8 cellular contexts compared by ENCODE assay signal in genomic region chr15:45704329-45705249, GRCh38.
A peak's percentile ranks its signal among the peaks of the same experiment; 100 is the strongest.
DNase-seq lines count a peak whose midpoint lies in the region; ATAC-seq and TF ChIP-seq lines count a peak whose summit lies in the region.

No MANE protein-coding gene starts in this region.

- H3K9ac ChIP-seq in iPS-18a (ENCODE audit: low read length) (peak overlapping the region; percentile 52), smooth muscle cell (ENCODE audit: low read depth) (no peak overlapping the region)

- no peaks in the 10 kb centered on the region for H3K36me3 ChIP-seq in BE2C
- H3K36me3 ChIP-seq in iPS-18a (ENCODE audit: control insufficient read depth, low read depth, low read length): no peaks in the 10 kb centered on the region
- H3K36me3 ChIP-seq in smooth muscle cell (ENCODE audit: low read depth): no peaks in the 10 kb centered on the region

- peak overlapping the region; percentile 98 for H3K4me2 ChIP-seq in smooth muscle cell

- H3K79me2 ChIP-seq in smooth muscle cell (ENCODE audit: low read depth): no peaks in the 10 kb centered on the region

- H3K27me3 Mint-ChIP-seq in activated naive CD8-positive, alpha-beta T cell treated with anti-CD3 and anti-CD28 coated beads, Interleukin-2, amount 10 ng/mL, durations not matched to agents 7 days and 5 days: peaks cover 22% of the 10 kb centered on the region

- ATAC-seq in activated naive CD8-positive, alpha-beta T cell treated with anti-CD3 and anti-CD28 coated beads, Interleukin-2, amount 10 ng/mL, durations not matched to agents 7 days and 5 days (ENCODE audit: low read depth): no peak

- H3K4me1 Mint-ChIP-seq in activated naive CD8-positive, alpha-beta T cell treated with anti-CD3 and anti-CD28 coated beads, Interleukin-2, amount 10 ng/mL, durations not matched to agents 7 days and 5 days: peaks cover 13% of the 10 kb centered on the region

- peaks cover under 1% of the 10 kb centered on the region for H3K36me3 Mint-ChIP-seq in activated naive CD8-positive, alpha-beta T cell treated with anti-CD3 and anti-CD28 coated beads, Interleukin-2, amount 10 ng/mL, durations not matched to agents 7 days and 5 days

- H3K4me3 ChIP-seq in BE2C (ENCODE audit: low read depth, low read length) (peak overlapping the region; percentile 78), iPS-18a (ENCODE audit: low read length) (peak overlapping the region; percentile 88), smooth muscle cell (peak overlapping the region; percentile 67)
- peak overlapping the region; percentile 76 for H3K4me3 ChIP-seq in Jurkat, Clone E6-1 (ENCODE audit: low read length)

- H3K27ac Mint-ChIP-seq in activated naive CD8-positive, alpha-beta T cell treated with anti-CD3 and anti-CD28 coated beads, Interleukin-2, amount 10 ng/mL, durations not matched to agents 7 days and 5 days: no peak overlapping the region

- peak overlapping the region; percentile 97 for H2AFZ ChIP-seq in smooth muscle cell (ENCODE audit: low read depth)

- 3% methylated on average over 52 of the region's 67 CpGs for WGBS in smooth muscle cell (ENCODE audit: low lambda C conversion rate)

- no peak for DNase-seq in BE2C
- no peak for DNase-seq in Jurkat, Clone E6-1 (ENCODE audit: low read depth, low spot score)
- peak; percentile 34 for DNase-seq in activated naive CD8-positive, alpha-beta T cell treated with anti-CD3 and anti-CD28 coated beads, Interleukin-2, amount 10 ng/mL, durations not matched to agents 7 days and 5 days
- peak; percentile 20 for DNase-seq in smooth muscle cell (lab: John Stamatoyannopoulos, UW; ENCODE audit: unreplicated experiment)
- no peak for DNase-seq in GDM1 (lab: John Stamatoyannopoulos, UW)
- DNase-seq in NCI-H1436 treated with DMSO at 0.1 percent for 48 hours (lab: John Stamatoyannopoulos, UW): no peak
- DNase-seq in NOMO-1 (lab: John Stamatoyannopoulos, UW; ENCODE audit: unreplicated experiment in 2 of 2): no peak

- H3K27ac ChIP-seq in iPS-18a (ENCODE audit: low read length) (no peak overlapping the region), smooth muscle cell (ENCODE audit: low read depth) (no peak overlapping the region)

- no peak for TF ChIP-seq CTCF in BE2C (IDR thresholded peaks at IDR 0.05; ENCODE audit: low read depth, low read length)
- TF ChIP-seq CTCF in smooth muscle cell (IDR thresholded peaks at IDR 0.05; ENCODE audit: borderline replicate concordance, insufficient read depth, poor library complexity, severe bottlenecking): no peak

- POLR2A ChIA-PET in activated naive CD8-positive, alpha-beta T cell treated with anti-CD3 and anti-CD28 coated beads, Interleukin-2, amount 10 ng/mL, durations not matched to agents 7 days and 5 days (lab: Charles Lee): no interaction called here

- H3K27me3 ChIP-seq in BE2C: no peaks in the 10 kb centered on the region
- H3K27me3 ChIP-seq in iPS-18a (ENCODE audit: control insufficient read depth, insufficient read depth, low read length): peaks cover 6% of the 10 kb centered on the region
- no peaks in the 10 kb centered on the region for H3K27me3 ChIP-seq in smooth muscle cell (ENCODE audit: low read depth)

- peak overlapping the region; percentile 93 for H3K4me3 Mint-ChIP-seq in activated naive CD8-positive, alpha-beta T cell treated with anti-CD3 and anti-CD28 coated beads, Interleukin-2, amount 10 ng/mL, durations not matched to agents 7 days and 5 days

- H3F3A ChIP-seq in smooth muscle cell (ENCODE audit: low read depth): peaks cover 4% of the 10 kb centered on the region

- no peaks in the 10 kb centered on the region for H3K9me3 ChIP-seq in BE2C
- no peaks in the 10 kb centered on the region for H3K9me3 ChIP-seq in iPS-18a (ENCODE audit: control insufficient read depth, low read depth, low read length)
- H3K9me3 ChIP-seq in smooth muscle cell (replicated peaks; ENCODE audit: low read depth): no peaks in the 10 kb centered on the region

- no peaks in the 10 kb centered on the region for H3K4me1 ChIP-seq in BE2C
- peaks cover 7% of the 10 kb centered on the region for H3K4me1 ChIP-seq in iPS-18a (ENCODE audit: control insufficient read depth, low read depth, low read length)
- H3K4me1 ChIP-seq in smooth muscle cell (ENCODE audit: low read depth): peaks cover 5% of the 10 kb centered on the region

- H4K20me1 ChIP-seq in smooth muscle cell (ENCODE audit: low read depth): no peaks in the 10 kb centered on the region

- no peaks in the 10 kb centered on the region for H3K9me3 Mint-ChIP-seq in activated naive CD8-positive, alpha-beta T cell treated with anti-CD3 and anti-CD28 coated beads, Interleukin-2, amount 10 ng/mL, durations not matched to agents 7 days and 5 days

Comparison
In these comparisons a context has a peak if more than half of its experiments do, and no peak if none do; other contexts are left out.
1. DNase-seq: peak in activated naive CD8-positive, alpha-beta T cell treated with anti-CD3 and anti-CD28 coated beads, Interleukin-2, amount 10 ng/mL, durations not matched to agents 7 days and 5 days (single experiment) and smooth muscle cell (single experiment); none in BE2C (single experiment), Jurkat, Clone E6-1 (single experiment), GDM1 (single experiment), NCI-H1436 treated with DMSO at 0.1 percent for 48 hours (single experiment) and NOMO-1 (0 of 2).
2. Peak in every context shown above with its lines, with median percentiles within 50 percentile points of each other: H3K4me3 ChIP-seq.